Comparison of ENCODE assay signal across 8 cellular contexts in the genomic region with DNA sequence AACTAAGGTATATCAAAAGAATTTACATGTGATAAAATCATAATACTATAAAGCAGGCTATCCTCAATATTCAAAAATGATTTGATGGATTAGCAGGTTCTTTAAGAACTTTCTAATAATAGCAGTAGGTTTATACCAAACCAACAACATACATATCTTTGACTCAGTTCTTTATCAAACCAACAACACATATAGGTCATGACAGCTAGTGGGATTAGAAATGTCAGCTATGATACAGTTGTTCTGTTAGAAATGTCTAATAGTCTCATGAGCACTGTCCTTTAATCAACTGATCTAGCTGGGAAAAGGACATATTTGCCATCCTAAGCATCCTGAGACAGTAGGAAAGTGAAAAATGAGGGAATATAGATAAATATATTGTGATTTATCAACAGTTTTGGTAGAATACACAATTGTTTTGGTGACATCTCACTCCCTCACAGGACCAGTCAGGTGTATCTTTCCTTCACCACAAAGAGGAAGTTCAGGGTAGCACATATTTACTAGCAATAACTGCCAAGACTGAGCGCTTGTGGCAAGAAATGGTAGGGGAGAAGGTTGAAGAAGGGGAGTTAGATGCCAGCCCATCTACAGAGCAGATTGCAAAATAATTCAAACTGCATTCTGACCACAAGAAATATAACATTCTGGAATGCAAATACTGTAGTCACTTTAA.
DNase-seq lines count a peak whose midpoint lies in the region; ATAC-seq and TF ChIP-seq lines count a peak whose summit lies in the region.

No MANE protein-coding gene starts in this region.

- no peaks in the 10 kb centered on the region for H3K27me3 Mint-ChIP-seq in activated CD4-positive, alpha-beta T cell treated with anti-CD3 and anti-CD28 coated beads, Interleukin-2, amount 10 ng/mL, durations not matched to agents 7 days and 5 days

- no peak overlapping the region for H3K4me3 ChIP-seq in Peyer's patch

- intact Hi-C loops in Right ventricle myocardium inferior (cut with DNase I): no loop called here

- H3K4me1 Mint-ChIP-seq in activated CD4-positive, alpha-beta T cell treated with anti-CD3 and anti-CD28 coated beads, Interleukin-2, amount 10 ng/mL, durations not matched to agents 7 days and 5 days: peaks cover 89% of the 10 kb centered on the region
- peaks cover 77% of the 10 kb centered on the region for H3K4me1 Mint-ChIP-seq in stimulated activated effector memory CD8-positive, alpha-beta T cell treated with anti-CD3 and anti-CD28 coated beads, Interleukin-12 subunit alpha, Interleukin-12 subunit beta, amount 100 ng/mL, for 72 hours

- peak overlapping the region in 3 of 4 donors; percentile 54 to 80 (median 66) for H3K27ac ChIP-seq in Peyer's patch

- peak; percentile 31 for DNase-seq in activated CD4-positive, alpha-beta T cell treated with anti-CD3 and anti-CD28 coated beads, Interleukin-2, amount 10 ng/mL, durations not matched to agents 7 days and 5 days
- no peak for DNase-seq in activated CD4-positive, alpha-beta T cell treated with anti-CD3 and anti-CD28 coated beads for 1 hour
- peak in 2 of 3 donors; percentile 54 to 58 for DNase-seq in Peyer's patch
- DNase-seq in stimulated activated effector memory CD8-positive, alpha-beta T cell treated with anti-CD3 and anti-CD28 coated beads, Interleukin-12 subunit alpha, Interleukin-12 subunit beta, amount 100 ng/mL, for 72 hours (ENCODE audit: low spot score in 2 of 2): no peak
- DNase-seq in NK-92 (lab: John Stamatoyannopoulos, UW; ENCODE audit: unreplicated experiment): no peak
- no peak for DNase-seq in Right ventricle myocardium inferior (ENCODE audit: missing footprints)
- no peak for DNase-seq in effector CD8-positive, alpha-beta T cell (lab: John Stamatoyannopoulos, UW)

- no peak for TF ChIP-seq POLR2A in Peyer's patch (IDR thresholded peaks at IDR 0.05)

- peaks cover 2% of the 10 kb centered on the region for H3K9me3 Mint-ChIP-seq in activated CD4-positive, alpha-beta T cell treated with anti-CD3 and anti-CD28 coated beads, Interleukin-2, amount 10 ng/mL, durations not matched to agents 7 days and 5 days
- no peaks in the 10 kb centered on the region for H3K9me3 Mint-ChIP-seq in stimulated activated effector memory CD8-positive, alpha-beta T cell treated with anti-CD3 and anti-CD28 coated beads, Interleukin-12 subunit alpha, Interleukin-12 subunit beta, amount 100 ng/mL, for 72 hours

- CTCF ChIA-PET in activated CD4-positive, alpha-beta T cell treated with anti-CD3 and anti-CD28 coated beads, Interleukin-2, amount 10 ng/mL, durations not matched to agents 7 days and 5 days (lab: Charles Lee): interaction anchor here (1.0 to 1.4 kb wide), 2 partner anchors 9 to 16 kb away, joined by 3 to 7 read pairs; no protein-coding TSS in a partner anchor

- H3K4me3 Mint-ChIP-seq in activated CD4-positive, alpha-beta T cell treated with anti-CD3 and anti-CD28 coated beads, Interleukin-2, amount 10 ng/mL, durations not matched to agents 7 days and 5 days: peak overlapping the region; percentile 54
- H3K4me3 Mint-ChIP-seq in stimulated activated effector memory CD8-positive, alpha-beta T cell treated with anti-CD3 and anti-CD28 coated beads, Interleukin-12 subunit alpha, Interleukin-12 subunit beta, amount 100 ng/mL, for 72 hours: peak overlapping the region; percentile 51

- peaks cover 0 to 19% (median 0%) of the 10 kb centered on the region in 3 donors for H3K36me3 ChIP-seq in Peyer's patch

- peaks cover 38% of the 10 kb centered on the region for H3K36me3 Mint-ChIP-seq in activated CD4-positive, alpha-beta T cell treated with anti-CD3 and anti-CD28 coated beads, Interleukin-2, amount 10 ng/mL, durations not matched to agents 7 days and 5 days (ENCODE audit: low read depth)
- H3K36me3 Mint-ChIP-seq in stimulated activated effector memory CD8-positive, alpha-beta T cell treated with anti-CD3 and anti-CD28 coated beads, Interleukin-12 subunit alpha, Interleukin-12 subunit beta, amount 100 ng/mL, for 72 hours: peaks cover 41% of the 10 kb centered on the region

- POLR2A ChIA-PET in activated CD4-positive, alpha-beta T cell treated with anti-CD3 and anti-CD28 coated beads, Interleukin-2, amount 10 ng/mL, durations not matched to agents 7 days and 5 days (lab: Charles Lee): no interaction called here

- H3K27me3 ChIP-seq in Peyer's patch: no peaks in the 10 kb centered on the region

- H3K4me1 ChIP-seq in Peyer's patch: peaks cover 0 to 40% (median 14%) of the 10 kb centered on the region in 4 donors

- ATAC-seq in HG02943 (IDR thresholded peaks at IDR 0.05; ENCODE audit: low read depth, unreplicated experiment) (peak; percentile 65), Right ventricle myocardium inferior (no peak)
- peak; percentile 49 for ATAC-seq in stimulated activated effector memory CD8-positive, alpha-beta T cell treated with anti-CD3 and anti-CD28 coated beads, Interleukin-12 subunit alpha, Interleukin-12 subunit beta, amount 100 ng/mL, for 72 hours

- peak in 1 of 6 experiments; percentile 4 for TF ChIP-seq CTCF in Peyer's patch (IDR thresholded peaks at IDR 0.05)

- no peaks in the 10 kb centered on the region for H3K9me3 ChIP-seq in Peyer's patch

- H3K27ac Mint-ChIP-seq in activated CD4-positive, alpha-beta T cell treated with anti-CD3 and anti-CD28 coated beads, Interleukin-2, amount 10 ng/mL, durations not matched to agents 7 days and 5 days: peak overlapping the region; percentile 92
- peak overlapping the region; percentile 90 for H3K27ac Mint-ChIP-seq in stimulated activated effector memory CD8-positive, alpha-beta T cell treated with anti-CD3 and anti-CD28 coated beads, Interleukin-12 subunit alpha, Interleukin-12 subunit beta, amount 100 ng/mL, for 72 hours

Comparison
In these comparisons a context has a peak if more than half of its experiments do, and no peak if none do; other contexts are left out.
1. DNase-seq: peak in activated CD4-positive, alpha-beta T cell treated with anti-CD3 and anti-CD28 coated beads, Interleukin-2, amount 10 ng/mL, durations not matched to agents 7 days and 5 days (single experiment) and Peyer's patch (2 of 3); none in activated CD4-positive, alpha-beta T cell treated with anti-CD3 and anti-CD28 coated beads for 1 hour (single experiment), stimulated activated effector memory CD8-positive, alpha-beta T cell treated with anti-CD3 and anti-CD28 coated beads, Interleukin-12 subunit alpha, Interleukin-12 subunit beta, amount 100 ng/mL, for 72 hours (0 of 2), NK-92 (single experiment), Right ventricle myocardium inferior (single experiment) and effector CD8-positive, alpha-beta T cell (single experiment).